In genomic region chr21:42527127-42527488, GRCh38 we compare ENCODE assay signal across 10 cellular contexts. TPM values are rescaled to one million over a fixed set of nuclear protein-coding genes. Genes with fewer than 3 reads are reported as not detected.
DNase-seq lines count a peak whose midpoint lies in the region; ATAC-seq and TF ChIP-seq lines count a peak whose summit lies in the region.
"Had no signal": no experiment of that assay in that cellular context is flagged by ENCODE, and none has a peak within 500 bp of the region (broad histone marks: within the 10 kb centered on the region; RNA-seq: fewer than 3 reads in every experiment).

No MANE protein-coding gene starts in this region.

- H3K4me2 ChIP-seq in SU-DHL-6 (ENCODE audit: low read depth, low read length, poor library complexity, severe bottlenecking), result peak overlapping the region; percentile 65
- H3K4me2 ChIP-seq in hepatocyte, result peak overlapping the region; percentile 70

- H3F3A ChIP-seq in SU-DHL-6 (ENCODE audit: insufficient read depth), result peaks cover 75% of the 10 kb centered on the region

- no peaks in the 10 kb centered on the region for H3K27me3 Mint-ChIP-seq in activated CD4-positive, alpha-beta T cell treated with anti-CD3 and anti-CD28 coated beads, Interleukin-2, amount 10 ng/mL, durations not matched to agents 24 days and 14 days

- H3K27ac Mint-ChIP-seq in activated CD4-positive, alpha-beta T cell treated with anti-CD3 and anti-CD28 coated beads, Interleukin-2, amount 10 ng/mL, durations not matched to agents 24 days and 14 days, result peak overlapping the region; percentile 70
- H3K27ac Mint-ChIP-seq in stimulated activated effector memory CD8-positive, alpha-beta T cell treated with anti-CD3 and anti-CD28 coated beads, Interleukin-12 subunit alpha, Interleukin-12 subunit beta, amount 100 ng/mL, for 72 hours, result peak overlapping the region; percentile 38

- ATAC-seq in stimulated activated effector memory CD8-positive, alpha-beta T cell treated with anti-CD3 and anti-CD28 coated beads, Interleukin-12 subunit alpha, Interleukin-12 subunit beta, amount 100 ng/mL, for 72 hours, result no peak

- H3K4me3 Mint-ChIP-seq in activated CD4-positive, alpha-beta T cell treated with anti-CD3 and anti-CD28 coated beads, Interleukin-2, amount 10 ng/mL, durations not matched to agents 24 days and 14 days, result peak overlapping the region; percentile 13
- H3K4me3 Mint-ChIP-seq in stimulated activated effector memory CD8-positive, alpha-beta T cell treated with anti-CD3 and anti-CD28 coated beads, Interleukin-12 subunit alpha, Interleukin-12 subunit beta, amount 100 ng/mL, for 72 hours, result peak overlapping the region; percentile 52

- 95% methylated on average over 8 of the region's 8 CpGs for WGBS in hepatocyte (ENCODE audit: low lambda C conversion rate, missing lambda C conversion rate)

- H3K36me3 ChIP-seq in SU-DHL-6 (ENCODE audit: low read length) (0 out of 2 replicates have a peak, but pooled peaks cover 2% of the 10 kb centered on the region), hepatocyte (replicated peaks; ENCODE audit: insufficient read depth, low read depth) (no peaks in the 10 kb centered on the region)

- TF ChIP-seq CTCF in SU-DHL-6 (IDR thresholded peaks at IDR 0.05; ENCODE audit: insufficient read depth, low read length, poor library complexity, severe bottlenecking) (no peak), hepatocyte (IDR thresholded peaks at IDR 0.05; ENCODE audit: poor library complexity) (no peak)

- no peaks in the 10 kb centered on the region for H3K9me2 ChIP-seq in SU-DHL-6 (replicated peaks; ENCODE audit: insufficient read depth, low read length)
- H3K9me2 ChIP-seq in hepatocyte (replicated peaks; ENCODE audit: insufficient read depth), result no peaks in the 10 kb centered on the region

- H4K20me1 ChIP-seq in SU-DHL-6 (ENCODE audit: low read depth, low read length), result no peaks in the 10 kb centered on the region
- H4K20me1 ChIP-seq in hepatocyte (ENCODE audit: insufficient read depth, poor library complexity, severe bottlenecking), result no peaks in the 10 kb centered on the region

- H3K36me3 Mint-ChIP-seq in activated CD4-positive, alpha-beta T cell treated with anti-CD3 and anti-CD28 coated beads, Interleukin-2, amount 10 ng/mL, durations not matched to agents 24 days and 14 days (ENCODE audit: low read depth), result peaks cover 35% of the 10 kb centered on the region
- peaks cover 39% of the 10 kb centered on the region for H3K36me3 Mint-ChIP-seq in stimulated activated effector memory CD8-positive, alpha-beta T cell treated with anti-CD3 and anti-CD28 coated beads, Interleukin-12 subunit alpha, Interleukin-12 subunit beta, amount 100 ng/mL, for 72 hours

- H3K9me3 ChIP-seq in SU-DHL-6 (ENCODE audit: insufficient read depth, low read length), result no peaks in the 10 kb centered on the region
- no peaks in the 10 kb centered on the region for H3K9me3 ChIP-seq in hepatocyte (ENCODE audit: low read depth)

- no peak for DNase-seq in activated CD4-positive, alpha-beta T cell treated with anti-CD3 and anti-CD28 coated beads, Interleukin-2, amount 10 ng/mL, durations not matched to agents 24 days and 14 days
- no peak for DNase-seq in activated CD4-positive, alpha-beta T cell treated with anti-CD3 and anti-CD28 coated beads, Interleukin-2, amount 50 U/mL, for 4 hours
- DNase-seq in hepatocyte (ENCODE audit: low spot score), result no peak
- no peak for DNase-seq in stimulated activated effector memory CD8-positive, alpha-beta T cell treated with anti-CD3 and anti-CD28 coated beads, Interleukin-12 subunit alpha, Interleukin-12 subunit beta, amount 100 ng/mL, for 72 hours (ENCODE audit: low spot score in 2 of 2)
- no peak for DNase-seq in kidney tubule cell (ENCODE audit: low spot score)
- DNase-seq in SW480 (ENCODE audit: low spot score), result no peak
- DNase-seq in amniotic stem cell (lab: John Stamatoyannopoulos, UW), result no peak
- DNase-seq: nucleus accumbens had no signal

- intact Hi-C loops in activated CD4-positive, alpha-beta T cell treated with anti-CD3 and anti-CD28 coated beads, Interleukin-2, amount 10 ng/mL, durations not matched to agents 24 days and 14 days (cut with micrococcal nuclease), result loop anchor here (1.0 to 10.0 kb wide), 6 partner anchors 12 to 1162 kb away; partner anchors contain the start of genes MX2 and RSPH1

- H3K27me3 ChIP-seq in SU-DHL-6 (ENCODE audit: low read length), result no peaks in the 10 kb centered on the region
- no peaks in the 10 kb centered on the region for H3K27me3 ChIP-seq in hepatocyte

- H3K4me1 ChIP-seq in hepatocyte (ENCODE audit: insufficient read depth), result peaks cover 40% of the 10 kb centered on the region

- peaks cover 31% of the 10 kb centered on the region for H3K79me2 ChIP-seq in SU-DHL-6 (ENCODE audit: insufficient read depth, low read length)
- peaks cover 39% of the 10 kb centered on the region for H3K79me2 ChIP-seq in hepatocyte

- no peaks in the 10 kb centered on the region for H3K9me3 Mint-ChIP-seq in activated CD4-positive, alpha-beta T cell treated with anti-CD3 and anti-CD28 coated beads, Interleukin-2, amount 10 ng/mL, durations not matched to agents 24 days and 14 days
- no peaks in the 10 kb centered on the region for H3K9me3 Mint-ChIP-seq in stimulated activated effector memory CD8-positive, alpha-beta T cell treated with anti-CD3 and anti-CD28 coated beads, Interleukin-12 subunit alpha, Interleukin-12 subunit beta, amount 100 ng/mL, for 72 hours

- H3K27ac ChIP-seq in SU-DHL-6 (ENCODE audit: low read depth, low read length), result peak overlapping the region; percentile 93
- peak overlapping the region; percentile 96 for H3K27ac ChIP-seq in hepatocyte

- H3K4me1 Mint-ChIP-seq in activated CD4-positive, alpha-beta T cell treated with anti-CD3 and anti-CD28 coated beads, Interleukin-2, amount 10 ng/mL, durations not matched to agents 24 days and 14 days, result peaks cover 45% of the 10 kb centered on the region
- peaks cover 71% of the 10 kb centered on the region for H3K4me1 Mint-ChIP-seq in stimulated activated effector memory CD8-positive, alpha-beta T cell treated with anti-CD3 and anti-CD28 coated beads, Interleukin-12 subunit alpha, Interleukin-12 subunit beta, amount 100 ng/mL, for 72 hours

- peak overlapping the region; percentile 42 for H3K9ac ChIP-seq in SU-DHL-6 (ENCODE audit: low read length)

- H2AFZ ChIP-seq in SU-DHL-6 (ENCODE audit: low read depth, low read length, severe bottlenecking), result no peak overlapping the region
- no peak overlapping the region for H2AFZ ChIP-seq in hepatocyte

- H3K4me3 ChIP-seq in SU-DHL-6 (ENCODE audit: insufficient read depth, low read length, poor library complexity, severe bottlenecking) (no peak overlapping the region), hepatocyte (no peak overlapping the region)

RNA-seq across cellular contexts. Expression of gene SLC37A1, which starts 13.5 kb away (rescaled TPM):
- total RNA-seq in activated CD4-positive, alpha-beta T cell treated with anti-CD3 and anti-CD28 coated beads, Interleukin-2, amount 10 ng/mL, durations not matched to agents 24 days and 14 days, result 19.5 and 23.0 TPM in 2 replicates
- total RNA-seq in hepatocyte, result 13.1 and 17.9 TPM in 2 replicates
- 18.5 and 26.9 TPM in 2 replicates for polyA plus RNA-seq in hepatocyte

RNA-seq across cellular contexts. Expression of gene RSPH1, which starts 31.1 kb away (rescaled TPM):
- total RNA-seq in activated CD4-positive, alpha-beta T cell treated with anti-CD3 and anti-CD28 coated beads, Interleukin-2, amount 10 ng/mL, durations not matched to agents 24 days and 14 days, result not detected in 2 replicates
- total RNA-seq in hepatocyte, result 0.60 and 1.3 TPM in 2 replicates
- polyA plus RNA-seq in hepatocyte, result 1.8 and 3.0 TPM in 2 replicates
- total RNA-seq: endothelial cell of umbilical vein had no signal
